ENCODE assay signal across 15 cellular contexts in the genomic region with DNA sequence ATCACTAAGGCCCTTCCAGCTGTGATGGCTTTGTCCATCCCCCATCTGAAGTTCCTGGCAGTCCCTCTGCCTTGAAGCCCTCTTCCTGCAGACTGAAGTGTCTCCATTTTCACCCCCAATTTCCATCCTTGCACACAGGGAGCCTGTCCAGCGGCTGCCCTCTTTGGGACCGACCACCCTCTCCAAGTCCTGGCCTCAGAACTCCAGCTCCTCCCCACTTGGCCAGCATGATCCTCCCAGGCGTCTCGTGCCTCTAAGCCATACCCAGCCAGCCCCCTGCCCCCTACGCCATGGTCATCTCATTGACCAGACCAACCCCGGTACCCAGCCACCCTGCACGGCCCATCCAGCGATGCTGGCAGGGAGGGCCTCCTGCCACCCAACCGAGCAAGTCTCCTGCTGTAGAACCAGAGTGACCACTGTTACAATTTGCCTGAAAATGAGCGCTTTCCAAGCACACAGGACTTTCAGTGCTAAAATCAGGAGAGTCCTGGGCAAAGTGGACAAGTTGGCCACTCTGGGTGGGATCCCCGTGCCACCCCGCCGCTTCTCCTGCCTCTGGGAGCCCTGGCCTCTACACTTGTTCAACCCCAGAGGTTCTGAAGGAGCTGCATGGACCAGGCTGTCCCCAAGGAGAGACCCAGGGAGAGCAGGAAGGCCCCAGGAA.
DNase-seq lines count a peak whose midpoint lies in the region; ATAC-seq and TF ChIP-seq lines count a peak whose summit lies in the region.
"Had no signal": no experiment of that assay in that cellular context is flagged by ENCODE, and none has a peak within 500 bp of the region (broad histone marks: within the 10 kb centered on the region; RNA-seq: fewer than 3 reads in every experiment).

No MANE protein-coding gene starts in this region.

- peak; percentile 10 for DNase-seq in activated T-cell treated with anti-CD3 and anti-CD28 coated beads, Interleukin-2, amount 50 U/mL, for 1 hour
- DNase-seq in activated T-cell treated with anti-CD3 and anti-CD28 coated beads, Interleukin-2, amount 50 U/mL, for 4 hours = no peak
- DNase-seq in H9 (no peak), endodermal cell (peak; percentile 47), sigmoid colon (peak; percentile 61)
- DNase-seq: effector memory CD4-positive, alpha-beta T cell; mesenchymal stem cell; NCI-H1694; stomach had no signal

- no peak overlapping the region for H2BK20ac ChIP-seq in H9 (ENCODE audit: low read depth, low read length, poor library complexity, severe bottlenecking)

- peaks cover 16% of the 10 kb centered on the region for H3K36me3 Mint-ChIP-seq in activated T-cell treated with anti-CD3 and anti-CD28 coated beads, Interleukin-2, amount 50 U/mL, for 4 hours (ENCODE audit: insufficient read depth)
- peaks cover 20 to 31% (median 27%) of the 10 kb centered on the region in 3 experiments for H3K36me3 Mint-ChIP-seq in H9 (ENCODE audit: insufficient read depth in 1 of 3, low read depth in 3 of 3)
- peaks cover 29% of the 10 kb centered on the region for H3K36me3 Mint-ChIP-seq in endodermal cell (ENCODE audit: low read depth)

- H3K4me3 Mint-ChIP-seq in activated T-cell treated with anti-CD3 and anti-CD28 coated beads, Interleukin-2, amount 50 U/mL, for 4 hours = no peak overlapping the region
- no peak overlapping the region for H3K4me3 Mint-ChIP-seq in H9
- no peak overlapping the region for H3K4me3 Mint-ChIP-seq in endodermal cell
- H3K4me3 Mint-ChIP-seq: central memory CD8-positive, alpha-beta T cell had no signal

- no peaks in the 10 kb centered on the region for H3K79me2 ChIP-seq in H9 (ENCODE audit: insufficient read depth, low read length)

- no peak overlapping the region for H3K4me2 ChIP-seq in H9 (ENCODE audit: insufficient read depth, insufficient read length, low read length)
- H3K4me2 ChIP-seq: A549 had no signal

- no peak overlapping the region for H3K56ac ChIP-seq in H9 (ENCODE audit: insufficient read length, low read depth, low read length)

- no peak for TF ChIP-seq POLR2A in sigmoid colon (IDR thresholded peaks at IDR 0.05)

- H3K4me1 ChIP-seq in H9 (ENCODE audit: insufficient read depth, low read length) = no peaks in the 10 kb centered on the region; the same call in 1 of the 2 replicates
- H3K4me1 ChIP-seq in endodermal cell (ENCODE audit: control insufficient read depth, insufficient read depth, low read length) = no peaks in the 10 kb centered on the region
- H3K4me1 ChIP-seq in sigmoid colon = no peaks in the 10 kb centered on the region
- H3K4me1 ChIP-seq: stomach had no signal

- H2AK5ac ChIP-seq in H9 (ENCODE audit: insufficient read length, low read length) = no peak overlapping the region

- no peak overlapping the region for H4K5ac ChIP-seq in H9 (ENCODE audit: insufficient read length, low read depth, low read length)

- H2BK5ac ChIP-seq in H9 (ENCODE audit: insufficient read length, low read length) = no peak overlapping the region

- no peak overlapping the region for H3K27ac ChIP-seq in H9 (ENCODE audit: insufficient read length, low read depth, low read length)
- H3K27ac ChIP-seq in endodermal cell (ENCODE audit: low read depth, low read length) = no peak overlapping the region
- no peak overlapping the region for H3K27ac ChIP-seq in sigmoid colon
- H3K27ac ChIP-seq: A549, C4-2B, stomach had no signal

- H4K8ac ChIP-seq in H9 (replicated peaks; ENCODE audit: insufficient read length, low read depth, low read length) = no peak overlapping the region

- no peak overlapping the region for H2BK12ac ChIP-seq in H9 (ENCODE audit: insufficient read length, low read depth, low read length)

- no peak overlapping the region for H3K23ac ChIP-seq in H9 (ENCODE audit: insufficient read length, low read depth, low read length)

- no peak for TF ChIP-seq EP300 in sigmoid colon (IDR thresholded peaks at IDR 0.05)

- no peak overlapping the region for H3K4ac ChIP-seq in H9 (ENCODE audit: low read depth, low read length)

- TF ChIP-seq CTCF in H9 (conservative IDR thresholded peaks at IDR 0.05) = no peak
- no peak for TF ChIP-seq CTCF in endodermal cell (conservative IDR thresholded peaks at IDR 0.05)
- TF ChIP-seq CTCF in sigmoid colon (IDR thresholded peaks at IDR 0.05) = no peak

- no peaks in the 10 kb centered on the region for H3K27me3 Mint-ChIP-seq in activated T-cell treated with anti-CD3 and anti-CD28 coated beads, Interleukin-2, amount 50 U/mL, for 4 hours (ENCODE audit: low read depth)
- no peaks in the 10 kb centered on the region; the same call in 1 of the 2 replicates for H3K27me3 Mint-ChIP-seq in H9 (ENCODE audit: low read depth)
- H3K27me3 Mint-ChIP-seq in endodermal cell (ENCODE audit: insufficient read depth) = peaks cover 5% of the 10 kb centered on the region
- H3K27me3 Mint-ChIP-seq: central memory CD8-positive, alpha-beta T cell had no signal

- no peak overlapping the region for H2BK120ac ChIP-seq in H9 (ENCODE audit: low read depth, low read length, poor library complexity, severe bottlenecking)

- H3K27me3 ChIP-seq in H9 (ENCODE audit: insufficient read depth, low read length) (no peaks in the 10 kb centered on the region), endodermal cell (ENCODE audit: control insufficient read depth, insufficient read depth, low read length, poor library complexity, severe bottlenecking) (no peaks in the 10 kb centered on the region), sigmoid colon (no peaks in the 10 kb centered on the region)
- H3K27me3 ChIP-seq: stomach had no signal

- H3K18ac ChIP-seq in H9 (ENCODE audit: insufficient read length, low read depth, low read length) = no peak overlapping the region

- no peak overlapping the region for H2AFZ ChIP-seq in H9 (ENCODE audit: low read length)

- H3K9me3 ChIP-seq in H9 (ENCODE audit: control insufficient read depth, low read depth, low read length) = no peaks in the 10 kb centered on the region
- H3K9me3 ChIP-seq in endodermal cell (ENCODE audit: control insufficient read depth, low read length) = no peaks in the 10 kb centered on the region
- no peaks in the 10 kb centered on the region for H3K9me3 ChIP-seq in sigmoid colon
- H3K9me3 ChIP-seq: A549, stomach had no signal

- no peak overlapping the region for H4K91ac ChIP-seq in H9 (ENCODE audit: insufficient read length, low read depth, low read length)

- intact Hi-C loops in sigmoid colon (cut with DNase I) = no loop called here

- no CpG with 5 or more reads among the region's 13 CpGs for WGBS in H9 (ENCODE audit: extremely low coverage, insufficient read length, low lambda C conversion rate)
- WGBS in endodermal cell (ENCODE audit: insufficient coverage in 1 of 2, insufficient read length in 1 of 2), 2 experiments = 95 to 97% methylated on average over 10 to 13 of the region's 13 CpGs
- WGBS in sigmoid colon, 2 donors = 89 to 90% methylated on average over 13 of the region's 13 CpGs

- no peaks in the 10 kb centered on the region for H3K4me1 Mint-ChIP-seq in activated T-cell treated with anti-CD3 and anti-CD28 coated beads, Interleukin-2, amount 50 U/mL, for 4 hours (ENCODE audit: low read depth)
- peaks cover 11 to 15% of the 10 kb centered on the region in 2 experiments for H3K4me1 Mint-ChIP-seq in H9
- no peaks in the 10 kb centered on the region for H3K4me1 Mint-ChIP-seq in endodermal cell
- H3K4me1 Mint-ChIP-seq: central memory CD8-positive, alpha-beta T cell had no signal

- H3K79me1 ChIP-seq in H9 (ENCODE audit: insufficient read depth, low read depth, low read length, poor library complexity, severe bottlenecking) = no peaks in the 10 kb centered on the region

- H3K9ac ChIP-seq in H9 (ENCODE audit: extremely low read depth, insufficient read length, low read length) (no peak overlapping the region), endodermal cell (ENCODE audit: extremely low read depth, low read length, poor library complexity, severe bottlenecking) (no peak overlapping the region)

- no peak overlapping the region for H3K14ac ChIP-seq in H9 (ENCODE audit: insufficient read depth, low read length)

- no peak overlapping the region for H2BK15ac ChIP-seq in H9 (ENCODE audit: low read depth, low read length)

- H3K36me3 ChIP-seq in endodermal cell (ENCODE audit: control insufficient read depth, insufficient read depth, low read length) = peaks cover 26% of the 10 kb centered on the region
- peaks cover 4 to 38% (median 18%) of the 10 kb centered on the region in 4 donors for H3K36me3 ChIP-seq in sigmoid colon

- H3T11ph ChIP-seq in H9 (ENCODE audit: low read length) = no peak overlapping the region

- no peaks in the 10 kb centered on the region for H3K9me3 Mint-ChIP-seq in activated T-cell treated with anti-CD3 and anti-CD28 coated beads, Interleukin-2, amount 50 U/mL, for 4 hours
- H3K9me3 Mint-ChIP-seq in H9 (no peaks in the 10 kb centered on the region; a peak in 2 of 5 replicates), endodermal cell (no peaks in the 10 kb centered on the region)
- H3K9me3 Mint-ChIP-seq: central memory CD8-positive, alpha-beta T cell had no signal

- no peak overlapping the region for H3K4me3 ChIP-seq in endodermal cell (ENCODE audit: low read length)
- no peak overlapping the region for H3K4me3 ChIP-seq in sigmoid colon
- H3K4me3 ChIP-seq: A549, stomach had no signal

- peaks cover 2% of the 10 kb centered on the region for H3K23me2 ChIP-seq in H9 (ENCODE audit: insufficient read length, low read depth, low read length, poor library complexity, severe bottlenecking)

- no peaks in the 10 kb centered on the region for H4K20me1 ChIP-seq in H9 (ENCODE audit: control insufficient read depth, insufficient read depth, insufficient read length)

- no peak for ATAC-seq in activated T-cell treated with anti-CD3 and anti-CD28 coated beads, Interleukin-2, amount 50 U/mL, for 4 hours
- no peak for ATAC-seq in HG02938 (IDR thresholded peaks at IDR 0.05; ENCODE audit: unreplicated experiment)
- ATAC-seq in GM19035 (IDR thresholded peaks at IDR 0.05; ENCODE audit: unreplicated experiment) = no peak
- ATAC-seq in GM21723 (IDR thresholded peaks at IDR 0.05; ENCODE audit: unreplicated experiment) = no peak
- ATAC-seq: A549 had no signal

- H3K27ac Mint-ChIP-seq in H9 (peak overlapping the region in 2 of 3 experiments; percentile 76 to 81; a peak in 1 of 7 replicates), endodermal cell (no peak overlapping the region)

Comparison
In these comparisons a context has a peak if more than half of its experiments do, and no peak if none do; other contexts are left out.
1. DNase-seq: peak in activated T-cell treated with anti-CD3 and anti-CD28 coated beads, Interleukin-2, amount 50 U/mL, for 1 hour (single experiment), endodermal cell (single experiment) and sigmoid colon (single experiment); none in activated T-cell treated with anti-CD3 and anti-CD28 coated beads, Interleukin-2, amount 50 U/mL, for 4 hours (single experiment) and H9 (single experiment).